In the genomic region with DNA sequence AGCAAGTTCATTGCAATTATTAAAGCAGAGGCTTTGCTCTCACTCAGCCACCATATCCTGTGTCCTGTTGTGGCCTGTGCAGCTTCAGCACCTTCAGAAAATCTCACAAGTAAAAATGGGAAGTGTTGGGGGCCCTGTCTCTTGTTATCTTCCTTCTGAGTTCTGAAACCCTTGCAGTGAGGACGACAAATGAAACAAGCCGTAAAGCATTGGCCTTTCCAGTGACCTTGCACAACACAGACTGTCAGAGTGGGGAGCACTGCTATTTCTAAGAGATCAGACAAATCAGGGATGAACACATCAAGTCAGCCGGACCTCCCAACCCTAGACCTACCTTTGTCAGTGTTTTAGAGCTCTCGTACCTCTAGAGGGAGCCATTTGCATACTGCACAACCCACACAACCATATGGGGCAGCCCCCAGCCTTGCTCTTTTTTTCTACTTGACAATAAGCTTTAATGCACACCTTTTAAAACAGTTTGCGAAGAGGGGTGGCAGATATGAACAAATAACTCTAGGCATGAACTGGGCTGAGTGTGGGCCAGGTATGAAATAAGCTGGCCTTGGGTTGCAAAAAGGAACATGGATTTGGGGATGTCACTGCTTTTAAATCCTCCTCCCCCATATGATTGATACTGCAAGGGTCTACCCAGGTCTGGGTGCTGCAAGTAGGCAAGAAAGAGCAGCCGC, we compare ENCODE assay signal across 8 cellular contexts.
DNase-seq lines count a peak whose midpoint lies in the region; TF ChIP-seq lines count a peak whose summit lies in the region.

No MANE protein-coding gene starts in this region.

- DNase-seq in activated CD4-positive, alpha-beta T cell treated with anti-CD3 and anti-CD28 coated beads for 48 hours = peak; percentile 35
- no peak for DNase-seq in activated CD4-positive, alpha-beta T cell treated with anti-CD3 and anti-CD28 coated beads for 1 hour
- DNase-seq in HFF-Myc (ENCODE audit: extremely low read depth, low read depth) (peak; percentile 44), NCI-H524 (lab: John Stamatoyannopoulos, UW) (peak; percentile 87 to 89), astrocyte of the cerebellum (ENCODE audit: low read depth) (peak; percentile 45), iPS DF 6.9 (ENCODE audit: low read depth, low spot score) (peak; percentile 35), smooth muscle cell of the brain vasculature (ENCODE audit: low read depth, low spot score) (peak; percentile 37), dedifferentiated amniotic fluid mesenchymal stem cell (ENCODE audit: extremely low spot score) (no peak)

- no peaks in the 10 kb centered on the region for H3K27me3 ChIP-seq in iPS DF 6.9 (ENCODE audit: control insufficient read depth, insufficient read depth, low read length)

- no peak overlapping the region for H3K4me3 ChIP-seq in HFF-Myc (replicated peaks; ENCODE audit: low read depth, low read length)
- H3K4me3 ChIP-seq in astrocyte of the cerebellum (ENCODE audit: low read depth, low read length) = no peak overlapping the region
- H3K4me3 ChIP-seq in iPS DF 6.9 (ENCODE audit: low read length) = no peak overlapping the region

- no peak overlapping the region for H3K27ac ChIP-seq in iPS DF 6.9 (ENCODE audit: low read length)

- no peaks in the 10 kb centered on the region for H3K36me3 ChIP-seq in iPS DF 6.9 (ENCODE audit: control insufficient read depth, insufficient read depth, low read length)

- TF ChIP-seq CTCF in HFF-Myc (IDR thresholded peaks at IDR 0.05; ENCODE audit: low read depth, low read length, missing control alignments) (peak; percentile 81), astrocyte of the cerebellum (IDR thresholded peaks at IDR 0.05; ENCODE audit: low read depth, low read length, missing control alignments) (peak; percentile 89)

- in situ Hi-C loops in astrocyte of the cerebellum (cut with HindIII; ENCODE audit: low sequenced_read_pairs) = no loop called here

- H3K4me1 ChIP-seq in iPS DF 6.9 (ENCODE audit: control insufficient read depth, insufficient read depth, low read length) = peaks cover 4% of the 10 kb centered on the region

- WGBS in iPS DF 6.9 (ENCODE audit: insufficient coverage, insufficient read length) = no CpG with 5 or more reads among the region's 6 CpGs

- no peaks in the 10 kb centered on the region for H3K9me3 ChIP-seq in iPS DF 6.9 (ENCODE audit: control insufficient read depth, insufficient read depth, low read length)

Comparison
In these comparisons a context has a peak if more than half of its experiments do, and no peak if none do; other contexts are left out.
1. DNase-seq: peak in activated CD4-positive, alpha-beta T cell treated with anti-CD3 and anti-CD28 coated beads for 48 hours (single experiment), HFF-Myc (single experiment), NCI-H524 (2 of 2), astrocyte of the cerebellum (single experiment), iPS DF 6.9 (single experiment) and smooth muscle cell of the brain vasculature (single experiment); none in activated CD4-positive, alpha-beta T cell treated with anti-CD3 and anti-CD28 coated beads for 1 hour (single experiment) and dedifferentiated amniotic fluid mesenchymal stem cell (single experiment).